ENCODE assay signal across 10 cellular contexts in genomic region chr19:44498988-44499387, GRCh38. TPM values are rescaled to one million over a fixed set of nuclear protein-coding genes. Genes with fewer than 3 reads are reported as not detected.
DNase-seq lines count a peak whose midpoint lies in the region; ATAC-seq, FAIRE-seq and TF ChIP-seq lines count a peak whose summit lies in the region.
"Had no signal": no experiment of that assay in that cellular context is flagged by ENCODE, and none has a peak within 500 bp of the region (broad histone marks: within the 10 kb centered on the region; RNA-seq: fewer than 3 reads in every experiment).

No MANE protein-coding gene starts in this region.

- H4K12ac ChIP-seq in trophoblast cell (ENCODE audit: low read depth, low read length) = no peak overlapping the region

- peaks cover 6% of the 10 kb centered on the region; the same call in 1 of the 2 replicates for H3K23me2 ChIP-seq in H1 (ENCODE audit: low read depth, low read length)

- no peak for TF ChIP-seq RAD21 in H1 (IDR thresholded peaks at IDR 0.05 in 1 of 2, conservative IDR thresholded peaks at IDR 0.05 in 1 of 2; ENCODE audit: low read depth in 2 of 2, low read length in 2 of 2)

- H4K91ac ChIP-seq in H1 (replicated peaks; ENCODE audit: insufficient read length, low read length) (no peak overlapping the region), trophoblast cell (ENCODE audit: low read depth, low read length) (no peak overlapping the region)

- no peak for TF ChIP-seq CTCF in GM06990 (IDR thresholded peaks at IDR 0.05; ENCODE audit: insufficient read depth, low read length, poor library complexity, severe bottlenecking)
- no peak for TF ChIP-seq CTCF in H1 (IDR thresholded peaks at IDR 0.05; ENCODE audit: control extremely low read depth in 1 of 3, insufficient read depth in 1 of 3, low read depth in 1 of 3, low read length in 3 of 3)

- no peak overlapping the region for H3K56ac ChIP-seq in H1 (replicated peaks; ENCODE audit: insufficient read length, low read depth, low read length)

- H2BK5ac ChIP-seq in H1 (ENCODE audit: low read depth, low read length) (no peak overlapping the region), trophoblast cell (ENCODE audit: low read depth, low read length, poor library complexity) (no peak overlapping the region)

- H2AK5ac ChIP-seq in H1 (ENCODE audit: low read depth, low read length) (0 out of 2 replicates have a peak overlapping the region, but pooled peaks have one; percentile 16), trophoblast cell (ENCODE audit: low read length) (no peak overlapping the region)

- H4K8ac ChIP-seq in H1 (ENCODE audit: extremely low read depth, insufficient read depth, low read length) = no peak overlapping the region
- H4K8ac ChIP-seq in trophoblast cell (ENCODE audit: low read depth, low read length) = no peak overlapping the region

- no peak overlapping the region for H2BK20ac ChIP-seq in H1 (ENCODE audit: low read length)

- POLR2A ChIA-PET in H1 (lab: Charles Lee; ENCODE audit: partially characterized antibody) = interaction anchor here (2.1 kb wide), 1 partner anchor 143 kb away, joined by 5 read pairs; the partner anchor contains the start of gene ZNF112

- H3K9ac ChIP-seq in NT2/D1 (ENCODE audit: insufficient read length, low read depth) (no peak overlapping the region), H1 (replicated peaks in 1 of 4; ENCODE audit: extremely low read depth in 1 of 4, low read depth in 3 of 4, low read length in 3 of 4) (no peak overlapping the region; a peak in 1 of 7 replicates), trophoblast cell (ENCODE audit: low read length) (no peak overlapping the region)

- H3K79me1 ChIP-seq in H1 (ENCODE audit: low read depth, low read length) (peaks cover 27% of the 10 kb centered on the region), trophoblast cell (ENCODE audit: low read length) (peaks cover 5% of the 10 kb centered on the region)

- no peak for TF ChIP-seq POLR2A in H1 (IDR thresholded peaks at IDR 0.05; ENCODE audit: control extremely low read depth in 1 of 2, low read depth in 2 of 2, low read length in 2 of 2)

- H3K27ac ChIP-seq in H1 (ENCODE audit: low read depth, low read length) = no peak overlapping the region
- H3K27ac ChIP-seq in trophoblast cell (ENCODE audit: low read depth, low read length) = no peak overlapping the region

- WGBS in H1 (ENCODE audit: extremely low coverage in 1 of 2, insufficient coverage in 1 of 2, insufficient read length in 1 of 2, insufficient replicate concordance in 2 of 2, low coverage in 1 of 2, low lambda C conversion rate in 2 of 2, missing lambda C conversion rate in 1 of 2), 2 experiments = 93% methylated on average over 9 of the region's 9 CpGs; no CpG with 5 or more reads in 1 of the 2 experiments
- no CpG with 5 or more reads among the region's 9 CpGs for WGBS in trophoblast cell (ENCODE audit: extremely low coverage, insufficient coverage, insufficient read length)

- H3K14ac ChIP-seq in H1 (ENCODE audit: insufficient read length) = no peak overlapping the region
- H3K14ac ChIP-seq in trophoblast cell (ENCODE audit: low read length) = no peak overlapping the region

- H3K23ac ChIP-seq in H1 (ENCODE audit: insufficient read length) (no peak overlapping the region), trophoblast cell (ENCODE audit: low read length) (no peak overlapping the region)

- H3K18ac ChIP-seq in H1 (ENCODE audit: extremely low read depth, low read length) = no peak overlapping the region
- H3K18ac ChIP-seq in trophoblast cell (ENCODE audit: low read length) = no peak overlapping the region

- no peak overlapping the region for H2BK120ac ChIP-seq in H1 (replicated peaks; ENCODE audit: low read depth, low read length)
- H2BK120ac ChIP-seq in trophoblast cell (ENCODE audit: insufficient read depth, low read length, poor library complexity) = no peak overlapping the region

- H3K4me3 ChIP-seq in GM06990 (replicated peaks; ENCODE audit: low read depth, low read length) = peak overlapping the region; percentile 89
- peak overlapping the region; percentile 86 for H3K4me3 ChIP-seq in NT2/D1 (ENCODE audit: insufficient read length, low read depth)
- peak overlapping the region; percentile 81 to 97 (median 86) for H3K4me3 ChIP-seq in H1 (ENCODE audit: extremely low read depth in 1 of 4, insufficient read depth in 2 of 4, low read depth in 3 of 4, low read length in 4 of 4)
- H3K4me3 ChIP-seq in trophoblast cell (ENCODE audit: low read depth, low read length) = peak overlapping the region; percentile 23

- H3K4me2 ChIP-seq in H1 (ENCODE audit: insufficient read depth in 1 of 2, low read depth in 2 of 2, low read length in 2 of 2) (peak overlapping the region; percentile 79 to 80), trophoblast cell (ENCODE audit: low read length) (peak overlapping the region; percentile 86)

- H4K20me1 ChIP-seq in H1 (replicated peaks in 1 of 2; ENCODE audit: control insufficient read depth in 1 of 2, insufficient read depth in 2 of 2, low read length in 2 of 2) = no peaks in the 10 kb centered on the region

- peaks cover 11% of the 10 kb centered on the region for H3K36me3 ChIP-seq in GM06990 (ENCODE audit: control insufficient read depth, insufficient read depth, low read length)
- H3K36me3 ChIP-seq in NT2/D1 (ENCODE audit: insufficient read depth, insufficient read length, low read length) = peaks cover 52% of the 10 kb centered on the region
- peaks cover 3 to 33% (median 23%) of the 10 kb centered on the region in 4 experiments; a peak in 7 of 8 replicates for H3K36me3 ChIP-seq in H1 (ENCODE audit: control insufficient read depth in 2 of 4, insufficient read depth in 4 of 4, low read length in 3 of 4)
- peaks cover 21 to 26% of the 10 kb centered on the region in 2 experiments for H3K36me3 ChIP-seq in trophoblast cell (ENCODE audit: control insufficient read depth in 1 of 2, insufficient read depth in 2 of 2, low read length in 2 of 2)

- no peak for TF ChIP-seq EP300 in H1 (IDR thresholded peaks at IDR 0.05; ENCODE audit: borderline replicate concordance in 1 of 2, low read depth in 2 of 2, low read length in 2 of 2)

- no peak overlapping the region; the same call in 1 of the 2 replicates for H2BK15ac ChIP-seq in H1 (ENCODE audit: low read length)

- H2AFZ ChIP-seq in H1 (ENCODE audit: low read length) (no peak overlapping the region), trophoblast cell (ENCODE audit: insufficient read depth, low read length, poor library complexity) (no peak overlapping the region)

- DNase-seq in GM06990 (ENCODE audit: extremely low read depth, insufficient read length) = no peak
- DNase-seq in NT2/D1 (ENCODE audit: low read depth, low spot score) = no peak
- no peak for DNase-seq in H1 (ENCODE audit: low read depth in 1 of 2, low spot score in 2 of 2)
- no peak for DNase-seq in trophoblast cell
- no peak for DNase-seq in midbrain (lab: John Stamatoyannopoulos, UW)
- DNase-seq in NOMO-1 treated with DMSO at 0.1 percent for 48 hours (lab: John Stamatoyannopoulos, UW; ENCODE audit: unreplicated experiment) = no peak
- DNase-seq: central memory CD4-positive, alpha-beta T cell; NCI-H1930 had no signal

- no peak overlapping the region for H2BK12ac ChIP-seq in H1 (ENCODE audit: low read depth, low read length)
- no peak overlapping the region for H2BK12ac ChIP-seq in trophoblast cell (ENCODE audit: low read length)

- no peaks in the 10 kb centered on the region for H3K27me3 ChIP-seq in GM06990 (replicated peaks; ENCODE audit: control insufficient read depth, insufficient read depth, low read length)
- H3K27me3 ChIP-seq in NT2/D1 (ENCODE audit: insufficient read depth, insufficient read length) = no peaks in the 10 kb centered on the region
- H3K27me3 ChIP-seq in H1 (replicated peaks in 1 of 4; ENCODE audit: control insufficient read depth in 3 of 4, extremely low read depth in 1 of 4, insufficient read depth in 3 of 4, low read length in 3 of 4) = peaks cover 0 to 2% (median 0%) of the 10 kb centered on the region in 4 experiments; a peak in 1 of 7 replicates
- no peaks in the 10 kb centered on the region for H3K27me3 ChIP-seq in trophoblast cell (ENCODE audit: insufficient read depth, low read length)

- CTCF ChIA-PET in H1 (lab: Charles Lee; ENCODE audit: partially characterized antibody) = interaction anchor here (1.1 to 1.3 kb wide), 3 partner anchors 25 to 249 kb away, joined by 3 to 4 read pairs (median 3); no protein-coding TSS in a partner anchor

- peaks cover 4% of the 10 kb centered on the region for H3K4me1 ChIP-seq in NT2/D1 (ENCODE audit: insufficient read depth, insufficient read length)
- peaks cover 0 to 4% (median 0%) of the 10 kb centered on the region in 4 experiments; a peak in 2 of 7 replicates for H3K4me1 ChIP-seq in H1 (replicated peaks in 1 of 4; ENCODE audit: control insufficient read depth in 3 of 4, insufficient read depth in 4 of 4, low read length in 3 of 4)
- H3K4me1 ChIP-seq in trophoblast cell (ENCODE audit: control insufficient read depth in 1 of 2, insufficient read depth in 2 of 2, low read length in 2 of 2) = peaks cover 9 to 11% of the 10 kb centered on the region in 2 experiments

- H3K79me2 ChIP-seq in H1 (ENCODE audit: control insufficient read depth in 1 of 2, insufficient read depth in 2 of 2, low read length in 2 of 2) (peaks cover 21 to 41% of the 10 kb centered on the region in 2 experiments), trophoblast cell (ENCODE audit: control insufficient read depth, insufficient read depth, low read length, poor library complexity) (peaks cover 6% of the 10 kb centered on the region)

- H3K4ac ChIP-seq in H1 (replicated peaks; ENCODE audit: insufficient read length, low read depth, low read length) (no peak overlapping the region), trophoblast cell (ENCODE audit: low read depth, low read length) (peak overlapping the region; percentile 7)

- FAIRE-seq in H1 (lab: Jason Lieb, UNC) = no peak

- no peak for ATAC-seq in HG02798 (IDR thresholded peaks at IDR 0.05; ENCODE audit: poor library complexity, unreplicated experiment)

- peaks cover 56% of the 10 kb centered on the region for H3K9me3 ChIP-seq in NT2/D1 (ENCODE audit: insufficient read depth, low read length)
- peaks cover 34 to 42% of the 10 kb centered on the region in 2 experiments for H3K9me3 ChIP-seq in H1 (ENCODE audit: insufficient read depth in 2 of 2, low read depth in 1 of 2, low read length in 1 of 2)
- H3K9me3 ChIP-seq in trophoblast cell (ENCODE audit: insufficient read depth, low read depth, low read length) = peaks cover 19% of the 10 kb centered on the region

- no peak overlapping the region for H4K5ac ChIP-seq in H1 (ENCODE audit: insufficient read length, low read depth, low read length)

RNA-seq across cellular contexts. Expression of gene ZNF180, which starts 1.3 kb away (rescaled TPM):
- 7.3 and 8.5 TPM in 2 replicates for total RNA-seq in H1 (2021; fragmentation: NEBNext Ultra II Directional; extraction: Animal tissue kit (Norgen Biotek cat#: 25700))
- polyA plus RNA-seq in H1 (2011; rRNA removed) = 1.2 and 1.3 TPM in 2 replicates
- 1.7 TPM for polyA plus RNA-seq in H1 (2011; cell fraction: cytosol; rRNA removed)
- polyA plus RNA-seq in H1 (2011; cell fraction: nucleus; rRNA removed) = 1.1 TPM
- 4.6 to 6.8 TPM (median 4.9 TPM) in 4 replicates for polyA plus RNA-seq in H1 (2012, experiment 1 of 2)
- polyA plus RNA-seq in H1 (2012, experiment 2 of 2) = 0.52 TPM
- 4.7 TPM for polyA plus RNA-seq in H1 (2013, experiment 1 of 2)
- polyA plus RNA-seq in H1 (2013, experiment 2 of 2) = 4.2 TPM
- 2.2 and 2.7 TPM in 2 replicates for polyA minus RNA-seq in H1 (2011; rRNA and poly(A)+ RNA removed)
- 3.4 TPM for polyA minus RNA-seq in H1 (2011; cell fraction: cytosol; rRNA and poly(A)+ RNA removed)
- 12.7 TPM for polyA minus RNA-seq in H1 (2011; cell fraction: nucleus; rRNA and poly(A)+ RNA removed)
- 3.4 TPM in 2 replicates for polyA plus RNA-seq in trophoblast cell (2013)

RNA-seq across cellular contexts. Expression of gene CEACAM20, which starts 30.5 kb away (rescaled TPM):
- not detected in 2 replicates for total RNA-seq in H1 (2021; fragmentation: NEBNext Ultra II Directional; extraction: Animal tissue kit (Norgen Biotek cat#: 25700))
- polyA plus RNA-seq in H1 (2011; rRNA removed) = not detected in 2 replicates
- polyA plus RNA-seq in H1 (2011; cell fraction: cytosol; rRNA removed) = not detected
- polyA plus RNA-seq in H1 (2011; cell fraction: nucleus; rRNA removed) = 0.10 TPM
- polyA plus RNA-seq in H1 (2012, experiment 1 of 2) = not detected in 4 replicates
- not detected for polyA plus RNA-seq in H1 (2012, experiment 2 of 2)
- not detected for polyA plus RNA-seq in H1 (2013, experiment 1 of 2)
- polyA plus RNA-seq in H1 (2013, experiment 2 of 2) = not detected
- polyA minus RNA-seq in H1 (2011; rRNA and poly(A)+ RNA removed) = not detected in 2 replicates
- polyA minus RNA-seq in H1 (2011; cell fraction: cytosol; rRNA and poly(A)+ RNA removed) = not detected
- polyA minus RNA-seq in H1 (2011; cell fraction: nucleus; rRNA and poly(A)+ RNA removed) = not detected
- polyA plus RNA-seq in trophoblast cell (2013) = 0.15 and 0.21 TPM in 2 replicates
- total RNA-seq: lung had no signal
- polyA plus RNA-seq: lung had no signal

RNA-seq across cellular contexts. Expression of gene ZNF229, which starts 50.7 kb away (rescaled TPM):
- total RNA-seq in H1 (2021; fragmentation: NEBNext Ultra II Directional; extraction: Animal tissue kit (Norgen Biotek cat#: 25700)) = 3.0 and 3.9 TPM in 2 replicates
- polyA plus RNA-seq in H1 (2011; rRNA removed) = 0.49 and 0.74 TPM in 2 replicates
- polyA plus RNA-seq in H1 (2011; cell fraction: cytosol; rRNA removed) = 1.1 TPM
- polyA plus RNA-seq in H1 (2011; cell fraction: nucleus; rRNA removed) = 0.93 TPM
- polyA plus RNA-seq in H1 (2012, experiment 1 of 2) = 1.9 to 3.9 TPM (median 2.1 TPM) in 4 replicates
- 0.10 TPM for polyA plus RNA-seq in H1 (2012, experiment 2 of 2)
- 2.8 TPM for polyA plus RNA-seq in H1 (2013, experiment 1 of 2)
- 2.7 TPM for polyA plus RNA-seq in H1 (2013, experiment 2 of 2)
- 3.5 and 4.6 TPM in 2 replicates for polyA minus RNA-seq in H1 (2011; rRNA and poly(A)+ RNA removed)
- 4.0 TPM for polyA minus RNA-seq in H1 (2011; cell fraction: cytosol; rRNA and poly(A)+ RNA removed)
- polyA minus RNA-seq in H1 (2011; cell fraction: nucleus; rRNA and poly(A)+ RNA removed) = 4.6 TPM
- polyA plus RNA-seq in trophoblast cell (2013) = 5.0 and 5.2 TPM in 2 replicates

Comparison
In these comparisons a context has a peak if more than half of its experiments do, and no peak if none do; other contexts are left out.
1. H3K4me3 ChIP-seq: peak in every context shown above with its lines; median percentile 89 in GM06990; 86 in NT2/D1; 86 in H1; 23 in trophoblast cell.